In genomic region chr16:80570106-80570478, GRCh38 we compare ENCODE assay signal across 11 cellular contexts. TPM values are rescaled to one million over a fixed set of nuclear protein-coding genes. Genes with fewer than 3 reads are reported as not detected.
A peak's percentile ranks its signal among the peaks of the same experiment; 100 is the strongest.
DNase-seq lines count a peak whose midpoint lies in the region; ATAC-seq, FAIRE-seq and TF ChIP-seq lines count a peak whose summit lies in the region.
"Had no signal": no experiment of that assay in that cellular context is flagged by ENCODE, and none has a peak within 500 bp of the region (broad histone marks: within the 10 kb centered on the region; RNA-seq: fewer than 3 reads in every experiment).

No MANE protein-coding gene starts in this region.

- peak; percentile 29 for ATAC-seq in activated CD8-positive, alpha-beta T cell treated with anti-CD3 and anti-CD28 coated beads for 36 hours
- ATAC-seq in foreskin keratinocyte: peak; percentile 9
- ATAC-seq in GM18873 (IDR thresholded peaks at IDR 0.05; ENCODE audit: low FRiP score, unreplicated experiment): no peak

- intact Hi-C loops in activated CD8-positive, alpha-beta T cell treated with anti-CD3 and anti-CD28 coated beads for 36 hours (cut with micrococcal nuclease): no loop called here

- H3K27me3 ChIP-seq in foreskin keratinocyte: no peaks in the 10 kb centered on the region
- H3K27me3 ChIP-seq in mesenchymal stem cell (ENCODE audit: control insufficient read depth in 1 of 2, insufficient read depth in 1 of 2, low read length in 2 of 2): no peaks in the 10 kb centered on the region

- CTCF ChIA-PET in activated CD8-positive, alpha-beta T cell treated with anti-CD3 and anti-CD28 coated beads for 36 hours (lab: Charles Lee): interaction anchor here (1.0 kb wide), 1 partner anchor 43 kb away, joined by 4 read pairs; no protein-coding TSS in a partner anchor

- no peaks in the 10 kb centered on the region for H3K9me3 Mint-ChIP-seq in activated CD8-positive, alpha-beta T cell treated with anti-CD3 and anti-CD28 coated beads for 36 hours

- peak overlapping the region; percentile 89 for H3K27ac Mint-ChIP-seq in activated CD8-positive, alpha-beta T cell treated with anti-CD3 and anti-CD28 coated beads for 36 hours

- no peaks in the 10 kb centered on the region for H3K27me3 Mint-ChIP-seq in activated CD8-positive, alpha-beta T cell treated with anti-CD3 and anti-CD28 coated beads for 36 hours

- no peak for FAIRE-seq in urothelium cell line (lab: Jason Lieb, UNC)

- 64% methylated on average over 5 of the region's 6 CpGs for WGBS in mesenchymal stem cell

- H4K91ac ChIP-seq in mesenchymal stem cell (ENCODE audit: low read length): no peak overlapping the region

- H2AFZ ChIP-seq in mesenchymal stem cell (ENCODE audit: low read depth, low read length): no peak overlapping the region

- no peak overlapping the region for H3K27ac ChIP-seq in foreskin keratinocyte
- H3K27ac ChIP-seq in mesenchymal stem cell (ENCODE audit: low read length, poor library complexity, severe bottlenecking): no peak overlapping the region
- H3K27ac ChIP-seq: HL-60 had no signal

- no peak overlapping the region for H3K4ac ChIP-seq in mesenchymal stem cell (ENCODE audit: low read depth in 1 of 2, low read length in 2 of 2)

- no peak overlapping the region for H4K8ac ChIP-seq in mesenchymal stem cell (ENCODE audit: low read length)

- no peak overlapping the region for H3K14ac ChIP-seq in mesenchymal stem cell (ENCODE audit: low read length in 2 of 2)

- no peak overlapping the region for H3K18ac ChIP-seq in mesenchymal stem cell (ENCODE audit: low read depth in 1 of 2, low read length in 2 of 2)

- H2BK5ac ChIP-seq in mesenchymal stem cell (ENCODE audit: low read depth, low read length, poor library complexity, severe bottlenecking): no peak overlapping the region

- H3K4me3 ChIP-seq in mesenchymal stem cell (ENCODE audit: insufficient read depth in 1 of 2, low read depth in 1 of 2, low read length in 2 of 2): no peak overlapping the region

- POLR2A ChIA-PET in activated CD8-positive, alpha-beta T cell treated with anti-CD3 and anti-CD28 coated beads for 36 hours (lab: Charles Lee): interaction anchor here (1.3 to 1.6 kb wide), 2 partner anchors 10 to 13 kb away, joined by 3 to 5 read pairs; no protein-coding TSS in a partner anchor

- no peak overlapping the region for H2BK15ac ChIP-seq in mesenchymal stem cell (ENCODE audit: low read depth, poor library complexity, severe bottlenecking)

- no peak overlapping the region for H3K4me2 ChIP-seq in mesenchymal stem cell (ENCODE audit: low read length, poor library complexity, severe bottlenecking)

- no peaks in the 10 kb centered on the region for H3K36me3 ChIP-seq in mesenchymal stem cell (ENCODE audit: control insufficient read depth in 1 of 2, insufficient read depth in 2 of 2, low read depth in 1 of 2, low read length in 2 of 2)

- H3K79me1 ChIP-seq in mesenchymal stem cell (replicated peaks; ENCODE audit: low read length, poor library complexity, severe bottlenecking): no peaks in the 10 kb centered on the region

- peak; percentile 4 for DNase-seq in stimulated activated CD4-positive, alpha-beta T cell treated with anti-CD3 and anti-CD28 coated beads, Interleukin-15, amount 100 ng/mL, for 24 hours
- no peak for DNase-seq in stimulated activated CD4-positive, alpha-beta T cell treated with anti-CD3 and anti-CD28 coated beads, Interleukin-2, amount 100 ng/mL, for 24 hours
- peak; percentile 50 for DNase-seq in activated CD8-positive, alpha-beta T cell treated with anti-CD3 and anti-CD28 coated beads for 36 hours
- peak in 1 of 2 donors; percentile 30 for DNase-seq in foreskin keratinocyte
- DNase-seq in urothelium cell line (ENCODE audit: low spot score): peak; percentile 56
- DNase-seq in DMS 273 treated with DMSO at 0.1 percent for 48 hours (lab: John Stamatoyannopoulos, UW): no peak
- DNase-seq in mesenchymal stem cell: no peak
- DNase-seq: NCI-H146 had no signal

- no peak overlapping the region for H3K23ac ChIP-seq in mesenchymal stem cell (ENCODE audit: low read length in 2 of 2)

- H3K36me3 Mint-ChIP-seq in activated CD8-positive, alpha-beta T cell treated with anti-CD3 and anti-CD28 coated beads for 36 hours (ENCODE audit: low read depth): no peaks in the 10 kb centered on the region

- TF ChIP-seq CTCF in activated CD8-positive, alpha-beta T cell treated with anti-CD3 and anti-CD28 coated beads for 36 hours (IDR thresholded peaks at IDR 0.05): no peak
- no peak for TF ChIP-seq CTCF in foreskin keratinocyte (conservative IDR thresholded peaks at IDR 0.05)

- peak overlapping the region; percentile 35 for H3K4me3 Mint-ChIP-seq in activated CD8-positive, alpha-beta T cell treated with anti-CD3 and anti-CD28 coated beads for 36 hours

- H3K9ac ChIP-seq in mesenchymal stem cell (ENCODE audit: low read length): no peak overlapping the region

- H2BK120ac ChIP-seq in mesenchymal stem cell (ENCODE audit: low read depth, low read length): no peak overlapping the region

- peaks cover 30% of the 10 kb centered on the region for H3K4me1 Mint-ChIP-seq in activated CD8-positive, alpha-beta T cell treated with anti-CD3 and anti-CD28 coated beads for 36 hours (ENCODE audit: low read depth)

- no peak overlapping the region for H2BK12ac ChIP-seq in mesenchymal stem cell (ENCODE audit: low read length in 2 of 2)

- H2AK5ac ChIP-seq in mesenchymal stem cell (ENCODE audit: low read length, severe bottlenecking): no peak overlapping the region

- H3K4me1 ChIP-seq in foreskin keratinocyte (peaks cover 4% of the 10 kb centered on the region), mesenchymal stem cell (ENCODE audit: control insufficient read depth, insufficient read depth, low read depth, low read length) (peaks cover 3% of the 10 kb centered on the region)

- H3K9me3 ChIP-seq in mesenchymal stem cell (ENCODE audit: control insufficient read depth, low read length): no peaks in the 10 kb centered on the region

RNA-seq across cellular contexts. Expression of gene DYNLRB2, which starts 29.3 kb away (rescaled TPM):
- total RNA-seq in activated CD8-positive, alpha-beta T cell treated with anti-CD3 and anti-CD28 coated beads for 36 hours: not detected
- total RNA-seq in foreskin keratinocyte: 0.51 TPM in 1 of 2 replicates, not detected in the other
- polyA plus RNA-seq in foreskin keratinocyte: 0.20 and 0.77 TPM in 2 replicates
- not detected for polyA plus RNA-seq in mesenchymal stem cell (2013, experiment 1 of 2)
- polyA plus RNA-seq in mesenchymal stem cell (2013, experiment 2 of 2): not detected
- total RNA-seq: myocyte had no signal

Comparison
In these comparisons a context has a peak if more than half of its experiments do, and no peak if none do; other contexts are left out.
1. DNase-seq: peak in stimulated activated CD4-positive, alpha-beta T cell treated with anti-CD3 and anti-CD28 coated beads, Interleukin-15, amount 100 ng/mL, for 24 hours (single experiment), activated CD8-positive, alpha-beta T cell treated with anti-CD3 and anti-CD28 coated beads for 36 hours (single experiment) and urothelium cell line (single experiment); none in stimulated activated CD4-positive, alpha-beta T cell treated with anti-CD3 and anti-CD28 coated beads, Interleukin-2, amount 100 ng/mL, for 24 hours (0 of 2), DMS 273 treated with DMSO at 0.1 percent for 48 hours (single experiment) and mesenchymal stem cell (single experiment).